ENCODE assay signal across 2 cellular contexts in genomic region chr6:41938590-41938989, GRCh38.
TF ChIP-seq lines count a peak whose summit lies in the region.

No MANE protein-coding gene starts in this region.

TF ChIP-seq in SK-N-SH, 30 proteins besides CTCF, POLR2A, EP300 and RAD21 (continued from another document):
- no peak for TF ChIP-seq PBX3 (IDR thresholded peaks at IDR 0.05)
- no peak for TF ChIP-seq GABPA (IDR thresholded peaks at IDR 0.05; ENCODE audit: low read depth)
- no peak for TF ChIP-seq REST (IDR thresholded peaks at IDR 0.05; ENCODE audit: low read depth, low read length)
- TF ChIP-seq SMC3 (IDR thresholded peaks at IDR 0.05; ENCODE audit: low read depth, low read length), result no peak
- no peak for TF ChIP-seq TAF1 (IDR thresholded peaks at IDR 0.05; ENCODE audit: borderline replicate concordance, low read depth, low read length)
- no peak for TF ChIP-seq CHD2 (IDR thresholded peaks at IDR 0.05; ENCODE audit: low read length, partially characterized antibody)
- TF ChIP-seq GATA2 (CRISPR knock-in tag; IDR thresholded peaks at IDR 0.05), result no peak
- TF ChIP-seq MAX (IDR thresholded peaks at IDR 0.05; ENCODE audit: low read depth), result no peak
- TF ChIP-seq SIN3A (IDR thresholded peaks at IDR 0.05; ENCODE audit: borderline replicate concordance, low read depth, low read length), result no peak
- no peak for TF ChIP-seq IRF3 (IDR thresholded peaks at IDR 0.05; ENCODE audit: low read depth, low read length)
- TF ChIP-seq TEAD4 (IDR thresholded peaks at IDR 0.05; ENCODE audit: borderline replicate concordance, insufficient read depth), result no peak
- no peak for TF ChIP-seq FOXJ3 (CRISPR knock-in tag; IDR thresholded peaks at IDR 0.05)
- TF ChIP-seq POLR2AphosphoS5 (IDR thresholded peaks at IDR 0.05; ENCODE audit: low read depth, low read length), result no peak
- no peak for TF ChIP-seq FOXM1 (IDR thresholded peaks at IDR 0.05; ENCODE audit: low read depth)
- TF ChIP-seq MXI1 (IDR thresholded peaks at IDR 0.05; ENCODE audit: low read depth, low read length), result no peak
- no peak for TF ChIP-seq EZH2phosphoT487 (IDR thresholded peaks at IDR 0.05; ENCODE audit: borderline replicate concordance, low read depth)
- TF ChIP-seq YY1 (IDR thresholded peaks at IDR 0.05; ENCODE audit: low read depth), result no peak
- no peak for TF ChIP-seq RCOR1 (IDR thresholded peaks at IDR 0.05; ENCODE audit: low read length)

TF ChIP-seq in SK-N-SH treated with all-trans-retinoic acid at 6 μM for 48 hours, 23 proteins besides CTCF, POLR2A, EP300 and RAD21 (continued from another document):
- TF ChIP-seq POU6F1 (CRISPR knock-in tag; IDR thresholded peaks at IDR 0.05; ENCODE audit: borderline replicate concordance, low read depth) (no peak), TSHZ2 (CRISPR knock-in tag; IDR thresholded peaks at IDR 0.05) (no peak), CREB5 (CRISPR knock-in tag; IDR thresholded peaks at IDR 0.05; ENCODE audit: low read depth) (no peak), ZNF8 (CRISPR knock-in tag; IDR thresholded peaks at IDR 0.05) (no peak), BACH2 (CRISPR knock-in tag; IDR thresholded peaks at IDR 0.05; ENCODE audit: borderline replicate concordance) (no peak), ZFP30 (CRISPR knock-in tag; IDR thresholded peaks at IDR 0.05) (no peak), ARNTL (CRISPR knock-in tag; IDR thresholded peaks at IDR 0.05; ENCODE audit: borderline replicate concordance, low read depth) (no peak), TCF4 (CRISPR knock-in tag; IDR thresholded peaks at IDR 0.05; ENCODE audit: borderline replicate concordance) (no peak), ZC3H10 (CRISPR knock-in tag; IDR thresholded peaks at IDR 0.05) (no peak), TOX (CRISPR knock-in tag; IDR thresholded peaks at IDR 0.05; ENCODE audit: borderline replicate concordance) (no peak), ZFP3 (CRISPR knock-in tag; IDR thresholded peaks at IDR 0.05) (no peak), PPARA (CRISPR knock-in tag; IDR thresholded peaks at IDR 0.05; ENCODE audit: borderline replicate concordance) (no peak), PATZ1 (CRISPR knock-in tag; IDR thresholded peaks at IDR 0.05; ENCODE audit: borderline replicate concordance) (no peak)
